ENCODE assay signal across 20 cellular contexts in the genomic region with DNA sequence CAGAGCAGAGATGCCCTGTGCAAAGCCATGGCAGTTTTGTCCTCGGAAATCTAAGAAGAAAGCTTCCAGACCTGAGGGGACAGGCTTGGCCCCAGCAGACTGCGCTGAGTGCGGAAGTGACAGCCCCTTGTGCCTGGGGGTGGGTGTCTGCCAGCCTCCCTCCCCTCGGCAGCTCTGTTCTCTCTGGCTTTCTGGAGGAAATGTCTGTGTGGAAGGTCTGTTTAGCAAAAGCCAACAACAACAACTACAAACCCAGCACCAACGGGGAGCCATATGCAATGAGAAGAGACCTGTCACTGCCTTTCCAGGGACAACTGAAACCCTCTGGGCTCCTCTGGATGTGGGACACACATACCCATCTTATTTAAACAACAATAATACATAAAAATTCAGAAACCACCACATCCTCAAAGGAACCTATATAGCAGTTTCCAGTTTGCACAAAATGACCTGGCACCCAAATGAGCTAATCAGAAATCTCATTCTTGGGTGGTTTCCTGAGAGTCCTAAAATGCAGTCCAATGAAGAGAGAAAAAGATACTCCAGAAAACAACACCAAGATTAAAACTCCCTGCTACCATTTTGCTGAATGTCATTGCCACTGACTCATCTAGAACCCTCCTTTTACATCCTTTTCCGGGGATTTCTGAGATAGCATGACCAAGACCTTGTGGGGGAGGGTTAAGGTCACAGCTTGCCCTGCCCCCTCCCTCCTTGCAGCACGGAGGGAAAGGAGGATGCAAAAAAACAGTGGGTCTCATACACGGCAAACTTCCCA.
DNase-seq lines count a peak whose midpoint lies in the region; ATAC-seq and TF ChIP-seq lines count a peak whose summit lies in the region.
"Had no signal": no experiment of that assay in that cellular context is flagged by ENCODE, and none has a peak within 500 bp of the region (broad histone marks: within the 10 kb centered on the region; RNA-seq: fewer than 3 reads in every experiment).

No MANE protein-coding gene starts in this region.

- H3K4me3 Mint-ChIP-seq in activated T-helper 17 cell treated with anti-CD3 and anti-CD28 coated beads, Interleukin-2, amount 50 U/mL, for 72 hours, result peak overlapping the region; percentile 46
- H3K4me3 Mint-ChIP-seq in HFFc6, result no peak overlapping the region

- peaks cover 9% of the 10 kb centered on the region for H3K4me1 Mint-ChIP-seq in activated T-helper 17 cell treated with anti-CD3 and anti-CD28 coated beads, Interleukin-2, amount 50 U/mL, for 72 hours
- 0 out of 2 replicates have a peak, but pooled peaks cover 5% of the 10 kb centered on the region for H3K4me1 Mint-ChIP-seq in HFFc6 (ENCODE audit: low read depth)

- DNase-seq in activated naive CD4-positive, alpha-beta T cell treated with anti-CD3 and anti-CD28 coated beads, Interleukin-2, amount 50 U/mL, for 72 hours (ENCODE audit: low spot score in 2 of 2), result no peak
- no peak for DNase-seq in activated naive CD4-positive, alpha-beta T cell (lab: John Stamatoyannopoulos, UW)
- DNase-seq in mesenteric fat pad (ENCODE audit: low spot score) (peak; percentile 37), HFFc6 (no peak)
- DNase-seq: activated CD4-positive, alpha-beta T cell treated with anti-CD3 and anti-CD28 coated beads for 1 hour; CD4-positive, alpha-beta memory T cell; DMS153; gastrocnemius medialis; GF-D8; HCEC 1CT; KG1; kidney; naive B cell; NCI-H2029 treated with DMSO at 0.1 percent for 48 hours; NCI-H446; RPMI8226 had no signal

- H3K36me3 Mint-ChIP-seq in activated naive CD4-positive, alpha-beta T cell treated with anti-CD3 and anti-CD28 coated beads, Interleukin-2, amount 50 U/mL, for 72 hours, result no peaks in the 10 kb centered on the region
- no peaks in the 10 kb centered on the region for H3K36me3 Mint-ChIP-seq in activated T-helper 17 cell treated with anti-CD3 and anti-CD28 coated beads, Interleukin-2, amount 50 U/mL, for 72 hours (ENCODE audit: low read depth)
- H3K36me3 Mint-ChIP-seq in HFFc6 (ENCODE audit: low read depth), result no peaks in the 10 kb centered on the region
- H3K36me3 Mint-ChIP-seq: CD4-positive, alpha-beta memory T cell; naive B cell had no signal

- H3K27ac Mint-ChIP-seq in activated naive CD4-positive, alpha-beta T cell treated with anti-CD3 and anti-CD28 coated beads, Interleukin-2, amount 50 U/mL, for 72 hours, result peak overlapping the region in 1 of 2 donors; percentile 38
- no peak overlapping the region for H3K27ac Mint-ChIP-seq in activated T-helper 17 cell treated with anti-CD3 and anti-CD28 coated beads, Interleukin-2, amount 50 U/mL, for 72 hours
- H3K27ac Mint-ChIP-seq in HFFc6, result no peak overlapping the region

- peak; percentile 41 to 69 for ATAC-seq in activated naive CD4-positive, alpha-beta T cell treated with anti-CD3 and anti-CD28 coated beads, Interleukin-2, amount 50 U/mL, for 72 hours
- peak; percentile 87 for ATAC-seq in activated T-helper 17 cell treated with anti-CD3 and anti-CD28 coated beads, Interleukin-2, amount 50 U/mL, for 72 hours (replicated peaks)
- no peak for ATAC-seq in activated CD4-positive, CD25-positive, alpha-beta regulatory T cell treated with anti-CD3 and anti-CD28 coated beads, Interleukin-2, amount 50 U/mL, for 24 hours
- ATAC-seq in HG02623 (IDR thresholded peaks at IDR 0.05; ENCODE audit: unreplicated experiment), result no peak
- ATAC-seq in HG03520 (IDR thresholded peaks at IDR 0.05; ENCODE audit: unreplicated experiment), result no peak
- ATAC-seq: gastrocnemius medialis had no signal

- peaks cover 31% of the 10 kb centered on the region for H3K27me3 Mint-ChIP-seq in activated T-helper 17 cell treated with anti-CD3 and anti-CD28 coated beads, Interleukin-2, amount 50 U/mL, for 72 hours
- H3K27me3 Mint-ChIP-seq in HFFc6 (ENCODE audit: insufficient read depth), result peaks cover 49% of the 10 kb centered on the region

- H3K9me3 Mint-ChIP-seq in activated naive CD4-positive, alpha-beta T cell treated with anti-CD3 and anti-CD28 coated beads, Interleukin-2, amount 50 U/mL, for 72 hours, result no peaks in the 10 kb centered on the region
- no peaks in the 10 kb centered on the region for H3K9me3 Mint-ChIP-seq in activated T-helper 17 cell treated with anti-CD3 and anti-CD28 coated beads, Interleukin-2, amount 50 U/mL, for 72 hours
- no peaks in the 10 kb centered on the region for H3K9me3 Mint-ChIP-seq in HFFc6
- H3K9me3 Mint-ChIP-seq: CD4-positive, alpha-beta memory T cell; naive B cell had no signal

- no peak for TF ChIP-seq CTCF in HFFc6 (IDR thresholded peaks at IDR 0.05)

Comparison
In these comparisons a context has a peak if more than half of its experiments do, and no peak if none do; other contexts are left out.
1. ATAC-seq: peak in activated naive CD4-positive, alpha-beta T cell treated with anti-CD3 and anti-CD28 coated beads, Interleukin-2, amount 50 U/mL, for 72 hours (2 of 2) and activated T-helper 17 cell treated with anti-CD3 and anti-CD28 coated beads, Interleukin-2, amount 50 U/mL, for 72 hours (single experiment); none in activated CD4-positive, CD25-positive, alpha-beta regulatory T cell treated with anti-CD3 and anti-CD28 coated beads, Interleukin-2, amount 50 U/mL, for 24 hours (0 of 2), HG02623 (single experiment) and HG03520 (single experiment).